16 cellular contexts compared by ENCODE assay signal in the genomic region with DNA sequence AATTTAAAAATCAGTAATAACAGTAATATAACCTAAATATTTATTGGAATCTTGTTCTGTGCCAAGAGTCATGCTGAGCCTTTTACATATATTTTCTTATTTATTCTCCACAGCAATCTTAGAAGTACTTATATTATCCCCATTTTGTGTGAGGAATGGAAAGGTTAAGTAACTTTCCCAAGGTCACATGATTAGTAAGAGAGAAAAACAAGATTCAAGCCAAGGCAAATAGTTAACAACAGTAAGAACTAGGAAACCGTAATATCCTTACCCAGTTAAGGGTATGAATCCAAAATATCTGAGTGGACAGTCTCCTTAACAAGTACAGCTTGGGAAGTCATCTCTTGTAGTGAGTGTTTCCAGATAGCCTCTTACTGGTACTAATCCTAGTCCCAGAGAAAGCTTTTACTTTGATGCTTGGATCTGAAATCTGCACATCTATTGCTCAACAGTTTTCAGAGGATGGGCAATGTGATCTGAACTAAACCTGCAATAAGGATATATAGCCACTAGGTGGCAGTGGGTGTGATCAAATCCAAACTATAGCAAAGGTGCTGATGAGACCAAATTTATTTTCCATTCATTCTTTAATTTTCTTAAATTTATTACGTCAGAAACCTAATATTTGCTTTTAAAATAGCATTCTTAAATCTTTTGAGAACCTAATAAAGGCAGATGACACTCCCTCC. TPM values are rescaled to one million over a fixed set of nuclear protein-coding genes. Genes with fewer than 3 reads are reported as not detected.
DNase-seq lines count a peak whose midpoint lies in the region; ATAC-seq and TF ChIP-seq lines count a peak whose summit lies in the region.
"Had no signal": no experiment of that assay in that cellular context is flagged by ENCODE, and none has a peak within 500 bp of the region (broad histone marks: within the 10 kb centered on the region; RNA-seq: fewer than 3 reads in every experiment).

No MANE protein-coding gene starts in this region.

- intact Hi-C loops in activated CD8-positive, alpha-beta T cell treated with anti-CD3 and anti-CD28 coated beads for 36 hours (cut with micrococcal nuclease), result no loop called here
- intact Hi-C loops in OCI-LY7 (cut with micrococcal nuclease; ENCODE audit: unreplicated experiment) (no loop called here), upper lobe of right lung (cut with DNase I) (no loop called here), left colon (cut with DNase I, micrococcal nuclease) (no loop called here)

- H3K79me2 ChIP-seq in OCI-LY7 (ENCODE audit: insufficient read depth, low read depth, low read length), result no peaks in the 10 kb centered on the region

- no peak overlapping the region for H3K4me3 Mint-ChIP-seq in activated CD8-positive, alpha-beta T cell treated with anti-CD3 and anti-CD28 coated beads for 36 hours
- H3K4me3 Mint-ChIP-seq in activated CD8-positive, alpha-beta T cell treated with anti-CD3 and anti-CD28 coated beads, Interleukin-2, amount 10 ng/mL, durations not matched to agents 7 days and 5 days, result no peak overlapping the region
- no peak overlapping the region for H3K4me3 Mint-ChIP-seq in CD8-positive, alpha-beta memory T cell

- H3K27me3 Mint-ChIP-seq in activated CD8-positive, alpha-beta T cell treated with anti-CD3 and anti-CD28 coated beads for 36 hours, result no peaks in the 10 kb centered on the region
- no peaks in the 10 kb centered on the region for H3K27me3 Mint-ChIP-seq in activated CD8-positive, alpha-beta T cell treated with anti-CD3 and anti-CD28 coated beads, Interleukin-2, amount 10 ng/mL, durations not matched to agents 7 days and 5 days (ENCODE audit: low read depth)
- H3K27me3 Mint-ChIP-seq in CD8-positive, alpha-beta memory T cell, result no peaks in the 10 kb centered on the region

- H3K36me3 Mint-ChIP-seq in activated CD8-positive, alpha-beta T cell treated with anti-CD3 and anti-CD28 coated beads for 36 hours (ENCODE audit: low read depth), result no peaks in the 10 kb centered on the region
- no peaks in the 10 kb centered on the region for H3K36me3 Mint-ChIP-seq in activated CD8-positive, alpha-beta T cell treated with anti-CD3 and anti-CD28 coated beads, Interleukin-2, amount 10 ng/mL, durations not matched to agents 7 days and 5 days (ENCODE audit: low read depth)
- peaks cover 0 to 2% (median 0%) of the 10 kb centered on the region in 3 donors for H3K36me3 Mint-ChIP-seq in CD8-positive, alpha-beta memory T cell

- H3K9me2 ChIP-seq in OCI-LY7 (ENCODE audit: insufficient read depth, low read length), result no peaks in the 10 kb centered on the region

- 0 out of 2 replicates have a peak, but pooled peaks cover 19% of the 10 kb centered on the region for H3K9me3 ChIP-seq in OCI-LY7 (ENCODE audit: low read length)
- H3K9me3 ChIP-seq in upper lobe of right lung, result peaks cover 6% of the 10 kb centered on the region
- no peaks in the 10 kb centered on the region for H3K9me3 ChIP-seq in CD8-positive, alpha-beta memory T cell (ENCODE audit: low read length)

- peaks cover 4% of the 10 kb centered on the region for H3K9me3 Mint-ChIP-seq in activated CD8-positive, alpha-beta T cell treated with anti-CD3 and anti-CD28 coated beads for 36 hours
- H3K9me3 Mint-ChIP-seq in activated CD8-positive, alpha-beta T cell treated with anti-CD3 and anti-CD28 coated beads, Interleukin-2, amount 10 ng/mL, durations not matched to agents 7 days and 5 days (ENCODE audit: insufficient read depth), result peaks cover 21% of the 10 kb centered on the region
- peaks cover 2 to 21% (median 7%) of the 10 kb centered on the region in 5 donors for H3K9me3 Mint-ChIP-seq in CD8-positive, alpha-beta memory T cell

- no peaks in the 10 kb centered on the region for H3K4me1 Mint-ChIP-seq in activated CD8-positive, alpha-beta T cell treated with anti-CD3 and anti-CD28 coated beads for 36 hours (ENCODE audit: low read depth)
- H3K4me1 Mint-ChIP-seq in activated CD8-positive, alpha-beta T cell treated with anti-CD3 and anti-CD28 coated beads, Interleukin-2, amount 10 ng/mL, durations not matched to agents 7 days and 5 days (ENCODE audit: low read depth), result no peaks in the 10 kb centered on the region
- no peaks in the 10 kb centered on the region for H3K4me1 Mint-ChIP-seq in CD8-positive, alpha-beta memory T cell

- no TSS peak for BruUV-seq in OCI-LY7 (replicated peaks; lab: Mats Ljungman, UMichigan)

- TF ChIP-seq CTCF in activated CD8-positive, alpha-beta T cell treated with anti-CD3 and anti-CD28 coated beads for 36 hours (IDR thresholded peaks at IDR 0.05), result peak; percentile 52
- TF ChIP-seq CTCF in OCI-LY7 (conservative IDR thresholded peaks at IDR 0.05; ENCODE audit: low read length), result peak; percentile 81
- TF ChIP-seq CTCF in fibroblast of pulmonary artery (IDR thresholded peaks at IDR 0.05; ENCODE audit: low read length, missing control alignments), result peak; percentile 8
- peak; percentile 23 for TF ChIP-seq CTCF in upper lobe of right lung (IDR thresholded peaks at IDR 0.05)

- H2AFZ ChIP-seq in OCI-LY7 (ENCODE audit: low read length), result no peak overlapping the region

- no peak for ATAC-seq in activated CD8-positive, alpha-beta T cell treated with anti-CD3 and anti-CD28 coated beads for 36 hours
- no peak for ATAC-seq in activated CD8-positive, alpha-beta T cell treated with anti-CD3 and anti-CD28 coated beads, Interleukin-2, amount 10 ng/mL, durations not matched to agents 7 days and 5 days
- ATAC-seq in upper lobe of right lung (no peak), left colon (no peak)
- ATAC-seq: stimulated activated naive CD8-positive, alpha-beta T cell treated with anti-CD3 and anti-CD28 coated beads, Interleukin-15, Interleukin-2, amounts not matched to agents 100 U/mL and 50 U/mL, for 24 hours had no signal

- POLR2A ChIA-PET in activated CD8-positive, alpha-beta T cell treated with anti-CD3 and anti-CD28 coated beads for 36 hours (lab: Charles Lee), result interaction anchor here (0.6 kb wide), 1 partner anchor 59 kb away, joined by 3 read pairs; no protein-coding TSS in a partner anchor
- POLR2A ChIA-PET in activated CD8-positive, alpha-beta T cell treated with anti-CD3 and anti-CD28 coated beads, Interleukin-2, amount 10 ng/mL, durations not matched to agents 7 days and 5 days (lab: Charles Lee), result no interaction called here
- POLR2A ChIA-PET in OCI-LY7 (lab: Charles Lee), result no interaction called here
- POLR2A ChIA-PET in CD8-positive, alpha-beta memory T cell (lab: Charles Lee), result no interaction called here

- H3K4me2 ChIP-seq in OCI-LY7 (ENCODE audit: low read length), result no peak overlapping the region
- H3K4me2 ChIP-seq: BLaER1 treated with 17β-estradiol and CSF1 and Interleukin-3, amounts not matched to agents 10 nM and 100 nM had no signal

- no peaks in the 10 kb centered on the region for H3K27me3 ChIP-seq in upper lobe of right lung
- H3K27me3 ChIP-seq in CD8-positive, alpha-beta memory T cell (ENCODE audit: insufficient read depth, low read length, poor library complexity, severe bottlenecking), result no peaks in the 10 kb centered on the region
- H3K27me3 ChIP-seq: BLaER1 treated with 17β-estradiol and CSF1 and Interleukin-3, amounts not matched to agents 10 nM and 100 nM had no signal

- no peak for DNase-seq in activated CD8-positive, alpha-beta T cell treated with anti-CD3 and anti-CD28 coated beads for 36 hours
- DNase-seq in activated CD8-positive, alpha-beta T cell treated with anti-CD3 and anti-CD28 coated beads, Interleukin-2, amount 10 ng/mL, durations not matched to agents 7 days and 5 days, result no peak
- DNase-seq in OCI-LY7 (ENCODE audit: low spot score), result peak; percentile 9
- DNase-seq in fibroblast of pulmonary artery (ENCODE audit: low read depth), result no peak
- no peak for DNase-seq in upper lobe of right lung
- DNase-seq in left colon, result no peak
- no peak for DNase-seq in CD8-positive, alpha-beta memory T cell
- DNase-seq in T-helper 2 cell, result no peak
- DNase-seq: kidney; NCI-H1092; NCI-H748 treated with DMSO at 0.1 percent for 48 hours; nucleus accumbens; stimulated activated naive CD8-positive, alpha-beta T cell treated with anti-CD3 and anti-CD28 coated beads, Interleukin-15, Interleukin-2, amounts not matched to agents 100 U/mL and 50 U/mL, for 24 hours; T1000 had no signal

- H3K4me1 ChIP-seq in OCI-LY7 (ENCODE audit: insufficient read depth, low read length, poor library complexity, severe bottlenecking) (no peaks in the 10 kb centered on the region), upper lobe of right lung (no peaks in the 10 kb centered on the region)
- no peaks in the 10 kb centered on the region for H3K4me1 ChIP-seq in CD8-positive, alpha-beta memory T cell (ENCODE audit: insufficient read depth, low read length)
- H3K4me1 ChIP-seq: BLaER1 treated with 17β-estradiol and CSF1 and Interleukin-3, amounts not matched to agents 10 nM and 100 nM; HAP-1 had no signal

- no peaks in the 10 kb centered on the region for H4K20me1 ChIP-seq in OCI-LY7 (ENCODE audit: insufficient read depth, low read length)
- H4K20me1 ChIP-seq: BLaER1 treated with 17β-estradiol and CSF1 and Interleukin-3, amounts not matched to agents 10 nM and 100 nM had no signal

- no peak overlapping the region for H3K4me3 ChIP-seq in OCI-LY7 (ENCODE audit: low read depth, low read length, poor library complexity, severe bottlenecking)
- H3K4me3 ChIP-seq in fibroblast of pulmonary artery (replicated peaks; ENCODE audit: low read depth, low read length), result no peak overlapping the region
- H3K4me3 ChIP-seq in upper lobe of right lung, result no peak overlapping the region
- no peak overlapping the region for H3K4me3 ChIP-seq in CD8-positive, alpha-beta memory T cell (ENCODE audit: low read length)
- H3K4me3 ChIP-seq: BLaER1 treated with 17β-estradiol and CSF1 and Interleukin-3, amounts not matched to agents 10 nM and 100 nM; HAP-1 had no signal

- no peak overlapping the region for H3K27ac ChIP-seq in OCI-LY7 (ENCODE audit: low read depth, low read length, poor library complexity, severe bottlenecking)
- no peak overlapping the region for H3K27ac ChIP-seq in upper lobe of right lung
- no peak overlapping the region for H3K27ac ChIP-seq in CD8-positive, alpha-beta memory T cell (ENCODE audit: low read depth, low read length)
- H3K27ac ChIP-seq: BLaER1 treated with 17β-estradiol and CSF1 and Interleukin-3, amounts not matched to agents 10 nM and 100 nM had no signal

- H3K27ac Mint-ChIP-seq in activated CD8-positive, alpha-beta T cell treated with anti-CD3 and anti-CD28 coated beads for 36 hours, result no peak overlapping the region
- no peak overlapping the region for H3K27ac Mint-ChIP-seq in activated CD8-positive, alpha-beta T cell treated with anti-CD3 and anti-CD28 coated beads, Interleukin-2, amount 10 ng/mL, durations not matched to agents 7 days and 5 days
- no peak overlapping the region for H3K27ac Mint-ChIP-seq in CD8-positive, alpha-beta memory T cell

- no peaks in the 10 kb centered on the region for H3K36me3 ChIP-seq in OCI-LY7 (ENCODE audit: insufficient read depth, low read length)
- no peaks in the 10 kb centered on the region for H3K36me3 ChIP-seq in upper lobe of right lung
- H3K36me3 ChIP-seq in CD8-positive, alpha-beta memory T cell (ENCODE audit: insufficient read depth, low read length), result no peaks in the 10 kb centered on the region
- H3K36me3 ChIP-seq: BLaER1 treated with 17β-estradiol and CSF1 and Interleukin-3, amounts not matched to agents 10 nM and 100 nM; HAP-1 had no signal

- CTCF ChIA-PET in activated CD8-positive, alpha-beta T cell treated with anti-CD3 and anti-CD28 coated beads for 36 hours (lab: Charles Lee), result interaction anchor here (0.9 to 1.6 kb wide), 2 partner anchors 10 to 120 kb away, joined by 3 to 4 read pairs; no protein-coding TSS in a partner anchor
- CTCF ChIA-PET in activated CD8-positive, alpha-beta T cell treated with anti-CD3 and anti-CD28 coated beads, Interleukin-2, amount 10 ng/mL, durations not matched to agents 7 days and 5 days (lab: Charles Lee), result no interaction called here
- CTCF ChIA-PET in OCI-LY7 (lab: Charles Lee; ENCODE audit: unreplicated experiment), result no interaction called here
- CTCF ChIA-PET in CD8-positive, alpha-beta memory T cell (lab: Charles Lee), result no interaction called here

RNA-seq across cellular contexts. Expression of gene SHISA6, which starts 23.3 kb away (rescaled TPM):
- not detected for total RNA-seq in activated CD8-positive, alpha-beta T cell treated with anti-CD3 and anti-CD28 coated beads for 36 hours
- not detected for total RNA-seq in activated CD8-positive, alpha-beta T cell treated with anti-CD3 and anti-CD28 coated beads, Interleukin-2, amount 10 ng/mL, durations not matched to agents 7 days and 5 days
- total RNA-seq in OCI-LY7 (2014; rRNA removed; shearing (Covaris generic)), result not detected in 2 replicates
- total RNA-seq in OCI-LY7 (2022) (not detected in 2 replicates), upper lobe of right lung (not detected), left colon (under 1 TPM; 0.53 to 0.70 TPM)
- total RNA-seq in CD8-positive, alpha-beta memory T cell, result not detected
- not detected for polyA plus RNA-seq in CD8-positive, alpha-beta memory T cell

Comparison
In these comparisons a context has a peak if more than half of its experiments do, and no peak if none do; other contexts are left out.
1. CTCF ChIP-seq: peak in every context shown above with its lines; median percentile 81 in OCI-LY7; 52 in activated CD8-positive, alpha-beta T cell treated with anti-CD3 and anti-CD28 coated beads for 36 hours; 23 in upper lobe of right lung; 8 in fibroblast of pulmonary artery.